ENCODE assay signal across 20 cellular contexts in the genomic region with DNA sequence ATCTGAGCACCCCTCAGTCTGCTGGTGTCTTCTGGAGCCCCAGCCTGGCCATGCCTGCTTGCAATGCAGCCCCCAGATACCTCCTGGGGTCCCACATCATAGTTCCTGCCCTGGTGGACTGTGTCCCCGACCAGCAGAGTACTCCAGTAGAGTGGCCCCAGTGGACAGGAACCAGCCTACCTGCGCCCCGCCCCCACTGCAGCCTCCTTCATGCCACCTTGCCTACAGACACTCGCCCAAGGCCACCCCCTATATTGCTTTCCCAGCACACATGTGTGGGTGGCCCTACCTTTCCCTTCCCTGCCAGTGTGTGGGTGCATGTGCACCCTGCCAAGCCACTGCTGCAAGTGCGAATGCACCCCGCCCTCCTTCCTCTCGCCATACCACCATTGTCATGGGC.
DNase-seq lines count a peak whose midpoint lies in the region; ATAC-seq, FAIRE-seq and TF ChIP-seq lines count a peak whose summit lies in the region.
"Had no signal": no experiment of that assay in that cellular context is flagged by ENCODE, and none has a peak within 500 bp of the region (broad histone marks: within the 10 kb centered on the region; RNA-seq: fewer than 3 reads in every experiment).

No MANE protein-coding gene starts in this region.

- no peak overlapping the region for H3K4me2 ChIP-seq in astrocyte (ENCODE audit: low read length)
- no peak overlapping the region for H3K4me2 ChIP-seq in neuronal stem cell (ENCODE audit: insufficient read depth, low read length, poor library complexity, severe bottlenecking)
- no peak overlapping the region for H3K4me2 ChIP-seq in PC-3 (ENCODE audit: low read length)
- H3K4me2 ChIP-seq: BLaER1, GM23338 had no signal

- H3K18ac ChIP-seq in neuronal stem cell (ENCODE audit: low read length): peak overlapping the region; percentile 15

- no peaks in the 10 kb centered on the region for H3K79me2 ChIP-seq in astrocyte (ENCODE audit: insufficient read depth, low read length)
- no peaks in the 10 kb centered on the region for H3K79me2 ChIP-seq in PC-3 (ENCODE audit: low read length)

- TF ChIP-seq CTCF in C4-2B (conservative IDR thresholded peaks at IDR 0.05): no peak
- TF ChIP-seq CTCF in astrocyte (IDR thresholded peaks at IDR 0.05; ENCODE audit: insufficient read depth, low read depth, low read length): no peak
- no peak for TF ChIP-seq CTCF in PC-3 (conservative IDR thresholded peaks at IDR 0.05; ENCODE audit: low read depth, low read length)
- no peak for TF ChIP-seq CTCF in GM10248 (IDR thresholded peaks at IDR 0.05; ENCODE audit: control extremely low read depth, extremely low read depth, low read depth, missing control alignments)

- no CpG with 5 or more reads among the region's 7 CpGs for WGBS in neuronal stem cell (ENCODE audit: extremely low coverage in 2 of 2, insufficient read length in 2 of 2, insufficient replicate concordance in 1 of 2), 2 donors

- no peak overlapping the region for H4K8ac ChIP-seq in neuronal stem cell (ENCODE audit: low read depth, low read length)

- intact Hi-C loops in left colon (cut with DNase I, micrococcal nuclease): no loop called here
- intact Hi-C loops in PC-3 (cut with micrococcal nuclease): loop anchor here (5.0 kb wide), 3 partner anchors 77 to 722 kb away; no protein-coding TSS in a partner anchor

- H2BK120ac ChIP-seq in neuronal stem cell (ENCODE audit: low read depth, low read length): peak overlapping the region; percentile 22

- no peak overlapping the region for H4K91ac ChIP-seq in neuronal stem cell (ENCODE audit: low read depth, low read length, poor library complexity)

- ATAC-seq in left colon (no peak), PC-3 (no peak), GM21619 (IDR thresholded peaks at IDR 0.05; ENCODE audit: unreplicated experiment) (no peak)
- ATAC-seq: GM23338, HCT116 had no signal

- H3K27me3 ChIP-seq in astrocyte (ENCODE audit: insufficient read depth, low read length): no peaks in the 10 kb centered on the region
- H3K27me3 ChIP-seq in neuronal stem cell (ENCODE audit: control insufficient read depth in 3 of 3, insufficient read depth in 3 of 3, low read depth in 1 of 3, low read length in 3 of 3): no peaks in the 10 kb centered on the region
- no peaks in the 10 kb centered on the region for H3K27me3 ChIP-seq in PC-3 (ENCODE audit: low read length)
- H3K27me3 ChIP-seq: BLaER1 had no signal

- no peak overlapping the region for H2BK12ac ChIP-seq in neuronal stem cell (ENCODE audit: low read length)

- H3K27ac Mint-ChIP-seq in astrocyte (ENCODE audit: unreplicated experiment): peak overlapping the region; percentile 29
- H3K27ac Mint-ChIP-seq: B cell; CD4-positive, alpha-beta T cell; CD8-positive, alpha-beta memory T cell; GM23338 had no signal

- no peak overlapping the region for H2BK15ac ChIP-seq in neuronal stem cell (ENCODE audit: low read length)

- DNase-seq in astrocyte (ENCODE audit: low read depth): no peak
- DNase-seq in neuronal stem cell (ENCODE audit: low spot score): no peak
- DNase-seq in left colon: no peak
- no peak for DNase-seq in PC-3
- DNase-seq in GM10248 (ENCODE audit: extremely low spot score): no peak
- DNase-seq: 8988T; CD4-positive, alpha-beta T cell; CD8-positive, alpha-beta memory T cell; DMS53; DMS79 treated with DMSO at 0.1 percent for 48 hours; GF-D8; H9 had no signal

- H3K27ac ChIP-seq in C4-2B: 0 out of 2 replicates have a peak overlapping the region, but pooled peaks have one; percentile 0
- H3K27ac ChIP-seq in astrocyte (ENCODE audit: low read depth, low read length): no peak overlapping the region
- no peak overlapping the region for H3K27ac ChIP-seq in neuronal stem cell (replicated peaks; ENCODE audit: low read length)
- H3K27ac ChIP-seq in PC-3 (ENCODE audit: low read length): no peak overlapping the region
- H3K27ac ChIP-seq: BLaER1 had no signal

- no peak overlapping the region for H3K4me3 Mint-ChIP-seq in astrocyte (ENCODE audit: unreplicated experiment)
- H3K4me3 Mint-ChIP-seq: B cell; CD14-positive monocyte; CD4-positive, alpha-beta T cell; CD8-positive, alpha-beta memory T cell; GM23338 had no signal

- no peak overlapping the region for H3K9ac ChIP-seq in astrocyte (ENCODE audit: low read length)
- H3K9ac ChIP-seq in neuronal stem cell (ENCODE audit: low read depth, low read length, poor library complexity): no peak overlapping the region
- no peak overlapping the region for H3K9ac ChIP-seq in PC-3 (ENCODE audit: low read length)
- H3K9ac ChIP-seq: BLaER1 had no signal

- H3K79me1 ChIP-seq in neuronal stem cell (ENCODE audit: low read depth, low read length): no peaks in the 10 kb centered on the region

- no peak overlapping the region for H2BK5ac ChIP-seq in neuronal stem cell (ENCODE audit: low read length)

- H3K36me3 ChIP-seq in astrocyte (ENCODE audit: insufficient read depth, low read length): no peaks in the 10 kb centered on the region
- no peaks in the 10 kb centered on the region for H3K36me3 ChIP-seq in neuronal stem cell (replicated peaks in 1 of 2; ENCODE audit: control insufficient read depth in 2 of 2, insufficient read depth in 2 of 2, low read length in 2 of 2)
- H3K36me3 ChIP-seq in PC-3 (ENCODE audit: low read depth, low read length): no peaks in the 10 kb centered on the region
- H3K36me3 ChIP-seq: BLaER1 had no signal

- H3K4ac ChIP-seq in neuronal stem cell (ENCODE audit: low read length): no peak overlapping the region

- H3K4me1 ChIP-seq in astrocyte (ENCODE audit: insufficient read depth, low read length) (peaks cover 19% of the 10 kb centered on the region), neuronal stem cell (ENCODE audit: control insufficient read depth in 2 of 2, insufficient read depth in 1 of 2, low read depth in 1 of 2, low read length in 2 of 2) (no peaks in the 10 kb centered on the region), PC-3 (ENCODE audit: insufficient read depth, low read length) (peaks cover 33% of the 10 kb centered on the region)
- H3K4me1 ChIP-seq: BLaER1 had no signal

- no peaks in the 10 kb centered on the region for H3K9me2 ChIP-seq in PC-3 (replicated peaks; ENCODE audit: low read length)

- no peak overlapping the region for H3K14ac ChIP-seq in neuronal stem cell (ENCODE audit: low read length)

- peaks cover 2% of the 10 kb centered on the region for H3K9me3 Mint-ChIP-seq in astrocyte (ENCODE audit: unreplicated experiment)
- H3K9me3 Mint-ChIP-seq: CD4-positive, alpha-beta T cell had no signal

- no peak overlapping the region for H3K23ac ChIP-seq in neuronal stem cell (ENCODE audit: low read depth, low read length, poor library complexity)

- H2AFZ ChIP-seq in astrocyte (ENCODE audit: low read depth, low read length): no peak overlapping the region
- H2AFZ ChIP-seq in neuronal stem cell (ENCODE audit: low read length): no peak overlapping the region
- H2AFZ ChIP-seq in PC-3 (ENCODE audit: low read length): no peak overlapping the region

- no peaks in the 10 kb centered on the region for H4K20me1 ChIP-seq in astrocyte (ENCODE audit: insufficient read depth, low read length)
- H4K20me1 ChIP-seq in PC-3 (ENCODE audit: low read length): no peaks in the 10 kb centered on the region
- H4K20me1 ChIP-seq: BLaER1 had no signal

- POLR2A ChIA-PET in PC-3 (lab: Charles Lee; ENCODE audit: unreplicated experiment) (no interaction called here), GM10248 (lab: Yijun Ruan, JAX) (no interaction called here)

- H3K9me3 ChIP-seq in astrocyte (ENCODE audit: insufficient read depth, low read depth, low read length): no peaks in the 10 kb centered on the region
- H3K9me3 ChIP-seq in neuronal stem cell (replicated peaks in 1 of 2; ENCODE audit: control insufficient read depth in 2 of 2, insufficient read depth in 1 of 2, low read depth in 1 of 2, low read length in 2 of 2): peaks cover 0 to 4% of the 10 kb centered on the region in 2 donors
- H3K9me3 ChIP-seq in PC-3 (ENCODE audit: low read length): no peaks in the 10 kb centered on the region
- H3K9me3 ChIP-seq: BLaER1 had no signal

- CTCF ChIA-PET in PC-3 (lab: Charles Lee): interaction anchor here (0.6 kb wide), 1 partner anchor 203 kb away, joined by 9 read pairs; no protein-coding TSS in a partner anchor
- CTCF ChIA-PET in GM10248 (lab: Yijun Ruan, JAX): no interaction called here

- no peaks in the 10 kb centered on the region for H3K27me3 Mint-ChIP-seq in astrocyte (ENCODE audit: low read depth, unreplicated experiment)

- no peaks in the 10 kb centered on the region for H3K36me3 Mint-ChIP-seq in astrocyte (ENCODE audit: low read depth, unreplicated experiment)
- H3K36me3 Mint-ChIP-seq: CD14-positive monocyte; CD8-positive, alpha-beta memory T cell had no signal

- no TSS peak for BruUV-seq in PC-3 (replicated peaks; lab: Mats Ljungman, UMichigan)

- FAIRE-seq in astrocyte (lab: Jason Lieb, UNC): no peak
- FAIRE-seq: GM12892 had no signal

- peaks cover 5% of the 10 kb centered on the region for H3F3A ChIP-seq in PC-3 (ENCODE audit: low read length, unreplicated experiment)

- H3K4me1 Mint-ChIP-seq in astrocyte (ENCODE audit: low read depth, unreplicated experiment): peaks cover 9% of the 10 kb centered on the region
- H3K4me1 Mint-ChIP-seq: B cell; CD8-positive, alpha-beta memory T cell; GM23338 had no signal

- no peak overlapping the region for H2AK5ac ChIP-seq in neuronal stem cell (ENCODE audit: low read depth, low read length)

- no peak overlapping the region for H3K4me3 ChIP-seq in astrocyte (ENCODE audit: insufficient read depth, low read depth, low read length)
- H3K4me3 ChIP-seq in neuronal stem cell (ENCODE audit: low read length in 2 of 2): no peak overlapping the region
- no peak overlapping the region for H3K4me3 ChIP-seq in PC-3 (ENCODE audit: low read length)
- H3K4me3 ChIP-seq: BLaER1, GM23338 had no signal
